In the genomic region with DNA sequence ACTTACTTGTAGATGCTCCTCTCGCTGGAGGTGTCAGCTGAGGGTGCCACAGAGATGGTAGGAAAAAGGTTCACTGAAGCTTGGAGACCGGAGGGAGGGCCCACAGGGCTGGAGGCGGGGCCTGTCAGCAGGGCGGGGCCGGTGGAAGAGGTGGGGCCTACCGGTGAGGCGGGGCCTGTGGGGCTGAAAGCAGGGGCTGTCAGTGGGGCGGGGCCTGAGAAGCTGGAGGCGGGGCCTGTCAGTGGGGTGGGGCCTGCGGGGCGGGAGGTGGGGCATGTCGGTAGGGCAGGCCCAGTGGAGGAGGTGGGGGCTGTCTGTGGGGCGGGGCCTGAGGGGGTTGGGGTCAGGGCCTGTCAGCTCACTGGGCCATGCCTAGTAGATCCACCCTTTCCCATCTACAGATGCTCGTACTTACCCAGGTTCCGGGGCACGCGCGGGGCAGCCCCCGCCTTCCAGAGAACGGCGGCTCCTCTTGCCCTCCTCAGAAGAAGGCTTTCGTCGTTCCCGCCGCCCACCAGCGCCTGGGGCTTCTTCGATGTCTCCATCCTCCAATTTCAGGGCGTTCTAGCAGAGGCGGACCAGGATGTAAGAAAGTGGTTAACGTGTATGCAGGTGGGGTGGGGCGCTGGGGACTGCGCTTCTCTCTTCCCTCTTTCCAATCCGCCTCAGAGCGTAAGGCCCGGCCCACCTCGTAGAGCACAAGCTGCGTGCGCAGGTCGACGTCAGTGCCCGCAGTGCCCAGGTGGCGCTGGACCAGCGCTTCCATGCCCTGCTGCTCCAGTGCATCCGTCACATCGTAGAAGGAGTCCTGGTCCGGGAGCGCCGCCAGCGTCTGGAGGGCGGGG, we compare ENCODE assay signal across 1 cellular context.
TF ChIP-seq lines count a peak whose summit lies in the region.

No MANE protein-coding gene starts in this region.

TF ChIP-seq in IMR-90, 13 proteins besides CTCF, POLR2A, EP300 and RAD21 (continued from another document):
- TF ChIP-seq, protein P1, sequence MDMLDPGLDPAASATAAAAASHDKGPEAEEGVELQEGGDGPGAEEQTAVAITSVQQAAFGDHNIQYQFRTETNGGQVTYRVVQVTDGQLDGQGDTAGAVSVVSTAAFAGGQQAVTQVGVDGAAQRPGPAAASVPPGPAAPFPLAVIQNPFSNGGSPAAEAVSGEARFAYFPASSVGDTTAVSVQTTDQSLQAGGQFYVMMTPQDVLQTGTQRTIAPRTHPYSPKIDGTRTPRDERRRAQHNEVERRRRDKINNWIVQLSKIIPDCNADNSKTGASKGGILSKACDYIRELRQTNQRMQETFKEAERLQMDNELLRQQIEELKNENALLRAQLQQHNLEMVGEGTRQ (IDR thresholded peaks at IDR 0.05; ENCODE audit: low read depth, low read length): no peak
TF ChIP-seq in IMR-90: peak in this region for 0.
